ENCODE assay signal across 1 cellular context in the genomic region with DNA sequence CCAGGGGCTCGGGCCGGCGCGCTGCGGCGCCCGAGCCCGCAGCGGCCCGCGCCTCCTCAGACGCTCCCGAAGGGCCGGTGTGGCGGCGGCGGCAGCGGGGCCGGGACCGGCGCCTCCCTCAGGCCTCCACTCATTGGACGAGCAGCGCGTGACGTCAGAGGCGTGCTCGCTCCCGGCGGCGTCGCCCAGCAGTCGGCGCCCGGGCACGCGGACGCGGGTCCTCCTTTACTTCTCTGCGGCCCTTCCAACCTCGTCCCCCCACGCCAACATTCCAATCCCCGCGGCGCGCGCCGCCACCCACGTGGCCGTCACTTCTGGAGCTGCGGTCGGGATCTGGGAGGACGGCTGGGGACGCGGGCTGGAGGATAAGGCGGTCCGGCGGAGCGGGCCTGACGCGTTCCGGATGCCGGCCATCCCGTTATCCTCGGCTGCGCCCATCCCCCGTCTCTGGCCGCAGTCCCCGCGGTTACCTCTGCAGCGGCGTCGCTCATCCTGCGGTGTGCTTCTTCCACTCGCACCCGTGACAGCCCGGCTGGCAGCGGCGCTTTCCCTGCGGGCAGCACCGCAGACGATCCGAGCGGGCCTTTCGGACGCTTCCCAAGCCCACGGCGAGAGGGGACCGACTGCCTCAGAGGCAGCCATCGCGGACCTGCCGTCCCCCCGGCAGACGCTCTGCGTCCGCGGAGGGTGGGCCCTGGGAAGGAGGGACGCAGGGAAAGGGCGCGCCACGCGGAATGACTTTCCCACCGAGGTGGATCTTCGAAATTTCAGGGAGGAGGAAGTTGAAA.
TF ChIP-seq lines count a peak whose summit lies in the region.

A gene with protein sequence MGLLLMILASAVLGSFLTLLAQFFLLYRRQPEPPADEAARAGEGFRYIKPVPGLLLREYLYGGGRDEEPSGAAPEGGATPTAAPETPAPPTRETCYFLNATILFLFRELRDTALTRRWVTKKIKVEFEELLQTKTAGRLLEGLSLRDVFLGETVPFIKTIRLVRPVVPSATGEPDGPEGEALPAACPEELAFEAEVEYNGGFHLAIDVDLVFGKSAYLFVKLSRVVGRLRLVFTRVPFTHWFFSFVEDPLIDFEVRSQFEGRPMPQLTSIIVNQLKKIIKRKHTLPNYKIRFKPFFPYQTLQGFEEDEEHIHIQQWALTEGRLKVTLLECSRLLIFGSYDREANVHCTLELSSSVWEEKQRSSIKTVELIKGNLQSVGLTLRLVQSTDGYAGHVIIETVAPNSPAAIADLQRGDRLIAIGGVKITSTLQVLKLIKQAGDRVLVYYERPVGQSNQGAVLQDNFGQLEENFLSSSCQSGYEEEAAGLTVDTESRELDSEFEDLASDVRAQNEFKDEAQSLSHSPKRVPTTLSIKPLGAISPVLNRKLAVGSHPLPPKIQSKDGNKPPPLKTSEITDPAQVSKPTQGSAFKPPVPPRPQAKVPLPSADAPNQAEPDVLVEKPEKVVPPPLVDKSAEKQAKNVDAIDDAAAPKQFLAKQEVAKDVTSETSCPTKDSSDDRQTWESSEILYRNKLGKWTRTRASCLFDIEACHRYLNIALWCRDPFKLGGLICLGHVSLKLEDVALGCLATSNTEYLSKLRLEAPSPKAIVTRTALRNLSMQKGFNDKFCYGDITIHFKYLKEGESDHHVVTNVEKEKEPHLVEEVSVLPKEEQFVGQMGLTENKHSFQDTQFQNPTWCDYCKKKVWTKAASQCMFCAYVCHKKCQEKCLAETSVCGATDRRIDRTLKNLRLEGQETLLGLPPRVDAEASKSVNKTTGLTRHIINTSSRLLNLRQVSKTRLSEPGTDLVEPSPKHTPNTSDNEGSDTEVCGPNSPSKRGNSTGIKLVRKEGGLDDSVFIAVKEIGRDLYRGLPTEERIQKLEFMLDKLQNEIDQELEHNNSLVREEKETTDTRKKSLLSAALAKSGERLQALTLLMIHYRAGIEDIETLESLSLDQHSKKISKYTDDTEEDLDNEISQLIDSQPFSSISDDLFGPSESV (minus strand): TSS at position 81 of the 788 bp plus-strand sequence. CDS start 213 bp downstream, outside the sequence.

TF ChIP-seq in GM12878, 131 proteins besides CTCF, POLR2A, EP300 and RAD21 (continued from another document):
- TF ChIP-seq, protein P1, sequence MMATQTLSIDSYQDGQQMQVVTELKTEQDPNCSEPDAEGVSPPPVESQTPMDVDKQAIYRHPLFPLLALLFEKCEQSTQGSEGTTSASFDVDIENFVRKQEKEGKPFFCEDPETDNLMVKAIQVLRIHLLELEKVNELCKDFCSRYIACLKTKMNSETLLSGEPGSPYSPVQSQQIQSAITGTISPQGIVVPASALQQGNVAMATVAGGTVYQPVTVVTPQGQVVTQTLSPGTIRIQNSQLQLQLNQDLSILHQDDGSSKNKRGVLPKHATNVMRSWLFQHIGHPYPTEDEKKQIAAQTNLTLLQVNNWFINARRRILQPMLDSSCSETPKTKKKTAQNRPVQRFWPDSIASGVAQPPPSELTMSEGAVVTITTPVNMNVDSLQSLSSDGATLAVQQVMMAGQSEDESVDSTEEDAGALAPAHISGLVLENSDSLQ (IDR thresholded peaks at IDR 0.05) = no peak
- TF ChIP-seq KLF5 (IDR thresholded peaks at IDR 0.05; ENCODE audit: partially characterized antibody) = peak; percentile 59
- TF ChIP-seq, protein P2, sequence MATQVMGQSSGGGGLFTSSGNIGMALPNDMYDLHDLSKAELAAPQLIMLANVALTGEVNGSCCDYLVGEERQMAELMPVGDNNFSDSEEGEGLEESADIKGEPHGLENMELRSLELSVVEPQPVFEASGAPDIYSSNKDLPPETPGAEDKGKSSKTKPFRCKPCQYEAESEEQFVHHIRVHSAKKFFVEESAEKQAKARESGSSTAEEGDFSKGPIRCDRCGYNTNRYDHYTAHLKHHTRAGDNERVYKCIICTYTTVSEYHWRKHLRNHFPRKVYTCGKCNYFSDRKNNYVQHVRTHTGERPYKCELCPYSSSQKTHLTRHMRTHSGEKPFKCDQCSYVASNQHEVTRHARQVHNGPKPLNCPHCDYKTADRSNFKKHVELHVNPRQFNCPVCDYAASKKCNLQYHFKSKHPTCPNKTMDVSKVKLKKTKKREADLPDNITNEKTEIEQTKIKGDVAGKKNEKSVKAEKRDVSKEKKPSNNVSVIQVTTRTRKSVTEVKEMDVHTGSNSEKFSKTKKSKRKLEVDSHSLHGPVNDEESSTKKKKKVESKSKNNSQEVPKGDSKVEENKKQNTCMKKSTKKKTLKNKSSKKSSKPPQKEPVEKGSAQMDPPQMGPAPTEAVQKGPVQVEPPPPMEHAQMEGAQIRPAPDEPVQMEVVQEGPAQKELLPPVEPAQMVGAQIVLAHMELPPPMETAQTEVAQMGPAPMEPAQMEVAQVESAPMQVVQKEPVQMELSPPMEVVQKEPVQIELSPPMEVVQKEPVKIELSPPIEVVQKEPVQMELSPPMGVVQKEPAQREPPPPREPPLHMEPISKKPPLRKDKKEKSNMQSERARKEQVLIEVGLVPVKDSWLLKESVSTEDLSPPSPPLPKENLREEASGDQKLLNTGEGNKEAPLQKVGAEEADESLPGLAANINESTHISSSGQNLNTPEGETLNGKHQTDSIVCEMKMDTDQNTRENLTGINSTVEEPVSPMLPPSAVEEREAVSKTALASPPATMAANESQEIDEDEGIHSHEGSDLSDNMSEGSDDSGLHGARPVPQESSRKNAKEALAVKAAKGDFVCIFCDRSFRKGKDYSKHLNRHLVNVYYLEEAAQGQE (IDR thresholded peaks at IDR 0.05; ENCODE audit: low read depth, low read length) = no peak
- TF ChIP-seq NR2C2 (IDR thresholded peaks at IDR 0.05; ENCODE audit: borderline replicate concordance, control insufficient read depth, insufficient read length, low read depth) = no peak
- TF ChIP-seq ETV6 (conservative IDR thresholded peaks at IDR 0.05 in 1 of 2, IDR thresholded peaks at IDR 0.05 in 1 of 2; ENCODE audit: borderline replicate concordance in 1 of 2, low read depth in 1 of 2) = no peak
- 0 out of 2 replicates have a peak, but pooled peaks have one; percentile 55 for TF ChIP-seq POLR2AphosphoS5 (IDR thresholded peaks at IDR 0.05; ENCODE audit: low read length)
- TF ChIP-seq TAF1 (IDR thresholded peaks at IDR 0.05; ENCODE audit: borderline replicate concordance, low read depth, low read length) = peak; percentile 76; the same call in 1 of the 2 replicates
- no peak for TF ChIP-seq PBX3 (IDR thresholded peaks at IDR 0.05; ENCODE audit: insufficient replicate concordance, low read depth, low read length)
- TF ChIP-seq HDAC6 (IDR thresholded peaks at IDR 0.05; ENCODE audit: unreplicated experiment) = no peak
- no peak for TF ChIP-seq SREBF1 (IDR thresholded peaks at IDR 0.05; ENCODE audit: low read length)
- 0 out of 2 replicates have a peak, but pooled peaks have one; percentile 46 for TF ChIP-seq RB1 (IDR thresholded peaks at IDR 0.05; ENCODE audit: borderline replicate concordance)
- no peak for TF ChIP-seq SIN3A (IDR thresholded peaks at IDR 0.05; ENCODE audit: low read depth, low read length)
- peak; percentile 69; the same call in 1 of the 2 replicates for TF ChIP-seq BACH1 (IDR thresholded peaks at IDR 0.05; ENCODE audit: borderline replicate concordance)
- TF ChIP-seq YY1 (IDR thresholded peaks at IDR 0.05; ENCODE audit: low read depth, low read length) = 0 out of 2 replicates have a peak, but pooled peaks have one; percentile 39
- TF ChIP-seq CREB1 (IDR thresholded peaks at IDR 0.05; ENCODE audit: low read depth) = peak; percentile 80
- peak; percentile 79; the same call in 1 of the 2 replicates for TF ChIP-seq LARP7 (IDR thresholded peaks at IDR 0.05)
- no peak for TF ChIP-seq MTA2 (IDR thresholded peaks at IDR 0.05; ENCODE audit: low read depth)
- 0 out of 2 replicates have a peak, but pooled peaks have one; percentile 7 for TF ChIP-seq CBX5 (IDR thresholded peaks at IDR 0.05; ENCODE audit: low read depth)
- TF ChIP-seq, protein P3, sequence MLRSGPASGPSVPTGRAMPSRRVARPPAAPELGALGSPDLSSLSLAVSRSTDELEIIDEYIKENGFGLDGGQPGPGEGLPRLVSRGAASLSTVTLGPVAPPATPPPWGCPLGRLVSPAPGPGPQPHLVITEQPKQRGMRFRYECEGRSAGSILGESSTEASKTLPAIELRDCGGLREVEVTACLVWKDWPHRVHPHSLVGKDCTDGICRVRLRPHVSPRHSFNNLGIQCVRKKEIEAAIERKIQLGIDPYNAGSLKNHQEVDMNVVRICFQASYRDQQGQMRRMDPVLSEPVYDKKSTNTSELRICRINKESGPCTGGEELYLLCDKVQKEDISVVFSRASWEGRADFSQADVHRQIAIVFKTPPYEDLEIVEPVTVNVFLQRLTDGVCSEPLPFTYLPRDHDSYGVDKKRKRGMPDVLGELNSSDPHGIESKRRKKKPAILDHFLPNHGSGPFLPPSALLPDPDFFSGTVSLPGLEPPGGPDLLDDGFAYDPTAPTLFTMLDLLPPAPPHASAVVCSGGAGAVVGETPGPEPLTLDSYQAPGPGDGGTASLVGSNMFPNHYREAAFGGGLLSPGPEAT (IDR thresholded peaks at IDR 0.05; ENCODE audit: low read depth) = no peak
- no peak for TF ChIP-seq STAT1 (conservative IDR thresholded peaks at IDR 0.05)
